In the genomic region with DNA sequence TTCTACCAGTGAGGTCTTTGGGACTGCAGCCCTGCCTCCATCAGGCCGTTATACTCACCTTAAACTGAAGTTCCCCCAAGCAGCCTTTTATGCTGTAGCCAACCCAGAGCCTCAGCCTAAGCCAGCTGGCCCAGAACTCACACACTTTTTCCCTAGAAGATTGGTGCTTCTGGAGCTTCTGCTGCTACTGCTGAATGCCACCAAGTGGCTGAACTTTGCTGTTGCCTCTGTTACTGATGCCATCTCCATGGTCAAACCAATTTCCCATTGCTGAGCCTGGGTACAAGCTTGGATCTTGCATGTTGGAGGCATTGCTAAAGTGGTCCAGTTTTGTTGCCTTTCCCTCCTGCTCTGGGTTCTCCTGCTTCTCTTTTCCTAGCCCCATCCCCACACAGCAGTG, we compare ENCODE assay signal across 22 cellular contexts. TPM values are rescaled to one million over a fixed set of nuclear protein-coding genes. Genes with fewer than 3 reads are reported as not detected.
DNase-seq lines count a peak whose midpoint lies in the region; ATAC-seq, FAIRE-seq and TF ChIP-seq lines count a peak whose summit lies in the region.
"Had no signal": no experiment of that assay in that cellular context is flagged by ENCODE, and none has a peak within 500 bp of the region (broad histone marks: within the 10 kb centered on the region; RNA-seq: fewer than 3 reads in every experiment).

No MANE protein-coding gene starts in this region.

- H3K18ac ChIP-seq in IMR-90 (ENCODE audit: low read depth, low read length): no peak overlapping the region

- 0 out of 2 replicates have a peak, but pooled peaks have one; percentile 27 for TF ChIP-seq RAD21 in IMR-90 (IDR thresholded peaks at IDR 0.05; ENCODE audit: low read length)

- dilution Hi-C loops in IMR-90 (cut with HindIII; ENCODE audit: low sequenced_read_pairs, unreplicated experiment): no loop called here

- POLR2A ChIA-PET in IMR-90 (lab: Charles Lee; ENCODE audit: unreplicated experiment): no interaction called here

- no peak overlapping the region for H2AK9ac ChIP-seq in IMR-90 (replicated peaks; ENCODE audit: low read depth, low read length, poor library complexity)

- FAIRE-seq in frontal cortex (lab: Jason Lieb, UNC): no peak
- FAIRE-seq: urothelium cell line had no signal

- intact Hi-C loops in IMR-90 (cut with micrococcal nuclease) (no loop called here), ascending aorta (cut with DNase I) (loop anchor here (5.0 kb wide), 1 partner anchor 348 kb away; no protein-coding TSS in a partner anchor)

- in situ Hi-C loops in IMR-90 (cut with MboI; ENCODE audit: low sequenced_read_pairs): no loop called here
- in situ Hi-C loops in astrocyte of the cerebellum (cut with HindIII; ENCODE audit: low sequenced_read_pairs): no loop called here

- no peak overlapping the region for H3K56ac ChIP-seq in IMR-90 (ENCODE audit: extremely low read depth, insufficient read depth, low read length)

- H2AFZ ChIP-seq in IMR-90 (replicated peaks; ENCODE audit: low read length, poor library complexity): no peak overlapping the region

- H3K27me3 Mint-ChIP-seq in activated naive CD8-positive, alpha-beta T cell treated with anti-CD3 and anti-CD28 coated beads, Interleukin-2, amount 50 U/mL, for 24 hours: peaks cover 27% of the 10 kb centered on the region

- no CpG with 5 or more reads among the region's 1 CpG for WGBS in IMR-90 (ENCODE audit: extremely low coverage in 2 of 2, insufficient read length in 1 of 2), 2 experiments
- 59% methylated on average over 1 of the region's 1 CpG for WGBS in suprapubic skin

- H4K20me1 ChIP-seq in IMR-90 (ENCODE audit: insufficient read depth, low read length): no peaks in the 10 kb centered on the region

- H3K9me1 ChIP-seq in IMR-90 (ENCODE audit: insufficient read depth, low read length): no peaks in the 10 kb centered on the region

- H2BK15ac ChIP-seq in IMR-90 (ENCODE audit: low read depth, low read length): no peak overlapping the region

- H3K9me3 Mint-ChIP-seq in activated naive CD8-positive, alpha-beta T cell treated with anti-CD3 and anti-CD28 coated beads, Interleukin-2, amount 50 U/mL, for 24 hours: peaks cover 4% of the 10 kb centered on the region
- H3K9me3 Mint-ChIP-seq: stimulated activated naive CD8-positive, alpha-beta T cell treated with anti-CD3 and anti-CD28 coated beads, Interleukin-15, amount 100 ng/mL, for 72 hours had no signal

- TF ChIP-seq EP300 in suprapubic skin (IDR thresholded peaks at IDR 0.05): no peak

- ATAC-seq in IMR-90 (ENCODE audit: low read depth): no peak
- ATAC-seq in activated naive CD8-positive, alpha-beta T cell treated with anti-CD3 and anti-CD28 coated beads, Interleukin-2, amount 50 U/mL, for 24 hours: no peak
- ATAC-seq: esophagus mucosa; stimulated activated naive CD8-positive, alpha-beta T cell treated with anti-CD3 and anti-CD28 coated beads, Interleukin-15, amount 100 ng/mL, for 72 hours had no signal

- BruUV-seq in IMR-90 (replicated peaks; lab: Mats Ljungman, UMichigan): no TSS peak

- no peak overlapping the region for H3K4me3 Mint-ChIP-seq in activated naive CD8-positive, alpha-beta T cell treated with anti-CD3 and anti-CD28 coated beads, Interleukin-2, amount 50 U/mL, for 24 hours
- H3K4me3 Mint-ChIP-seq: IgD-negative memory B cell; stimulated activated naive CD8-positive, alpha-beta T cell treated with anti-CD3 and anti-CD28 coated beads, Interleukin-15, amount 100 ng/mL, for 72 hours had no signal

- no peaks in the 10 kb centered on the region for H3K9me3 ChIP-seq in IMR-90 (ENCODE audit: control insufficient read depth, insufficient read depth, low read length)
- no peaks in the 10 kb centered on the region for H3K9me3 ChIP-seq in suprapubic skin
- no peaks in the 10 kb centered on the region for H3K9me3 ChIP-seq in ascending aorta

- H2BK120ac ChIP-seq in IMR-90 (ENCODE audit: low read depth, low read length): no peak overlapping the region

- DNase-seq in AG09309 (ENCODE audit: low read depth): no peak
- no peak for DNase-seq in IMR-90
- DNase-seq in astrocyte of the cerebellum (ENCODE audit: low read depth): no peak
- DNase-seq in fibroblast of villous mesenchyme (ENCODE audit: low read depth): no peak
- DNase-seq in suprapubic skin (ENCODE audit: low spot score in 2 of 2): no peak
- no peak for DNase-seq in activated naive CD8-positive, alpha-beta T cell treated with anti-CD3 and anti-CD28 coated beads, Interleukin-2, amount 50 U/mL, for 24 hours
- DNase-seq in frontal cortex (ENCODE audit: low spot score in 2 of 2): no peak
- no peak for DNase-seq in ascending aorta (ENCODE audit: low spot score in 2 of 2)
- DNase-seq: activated CD4-positive, CD25-positive, alpha-beta regulatory T cell treated with anti-CD3 and anti-CD28 coated beads, Interleukin-2, amount 50 U/mL, for 72 hours; activated effector memory CD4-positive, alpha-beta T cell treated with Interleukin-2 at 50 U/mL for 16 hours; AML-193; amygdala; midbrain; NCI-H1105; NCI-H2171; retina; SHP77 treated with DMSO at 0.1 percent for 48 hours; stimulated activated naive CD8-positive, alpha-beta T cell treated with anti-CD3 and anti-CD28 coated beads, Interleukin-15, amount 100 ng/mL, for 72 hours; T-helper 2 cell had no signal

- H3K27me3 ChIP-seq in IMR-90 (ENCODE audit: control insufficient read depth, insufficient read depth, low read length) (peaks cover 20% of the 10 kb centered on the region), suprapubic skin (peaks cover 38% of the 10 kb centered on the region), ascending aorta (no peaks in the 10 kb centered on the region)

- H3K4me3 ChIP-seq in AG09309 (ENCODE audit: control insufficient read depth, low read depth, low read length): no peak overlapping the region
- H3K4me3 ChIP-seq in IMR-90 (ENCODE audit: insufficient read depth, low read depth, low read length): no peak overlapping the region
- no peak overlapping the region for H3K4me3 ChIP-seq in astrocyte of the cerebellum (ENCODE audit: low read depth, low read length)
- H3K4me3 ChIP-seq in fibroblast of villous mesenchyme (ENCODE audit: low read depth, low read length): no peak overlapping the region
- H3K4me3 ChIP-seq in suprapubic skin: no peak overlapping the region
- no peak overlapping the region for H3K4me3 ChIP-seq in ascending aorta

- H2BK20ac ChIP-seq in IMR-90 (ENCODE audit: low read depth, low read length): no peak overlapping the region

- TF ChIP-seq CTCF in AG09309 (IDR thresholded peaks at IDR 0.05; ENCODE audit: control insufficient read depth, insufficient read depth, low read depth, low read length, missing control alignments) (peak; percentile 28), IMR-90 (conservative IDR thresholded peaks at IDR 0.05; ENCODE audit: low read depth, low read length) (no peak), astrocyte of the cerebellum (IDR thresholded peaks at IDR 0.05; ENCODE audit: low read depth, low read length, missing control alignments) (peak; percentile 26), fibroblast of villous mesenchyme (IDR thresholded peaks at IDR 0.05; ENCODE audit: insufficient read depth, low read depth, low read length) (peak; percentile 31), suprapubic skin (IDR thresholded peaks at IDR 0.05) (no peak), ascending aorta (IDR thresholded peaks at IDR 0.05) (peak in 1 of 3 experiments; percentile 12)

- H3K4me2 ChIP-seq in IMR-90 (ENCODE audit: low read depth, low read length): no peak overlapping the region

- no peak overlapping the region for H4K91ac ChIP-seq in IMR-90 (ENCODE audit: insufficient read depth, low read depth, low read length)

- H3K27ac ChIP-seq in IMR-90 (ENCODE audit: insufficient read depth, low read length): no peak overlapping the region
- no peak overlapping the region for H3K27ac ChIP-seq in suprapubic skin
- no peak overlapping the region for H3K27ac ChIP-seq in ascending aorta

- no peak overlapping the region for H2BK5ac ChIP-seq in IMR-90 (ENCODE audit: low read depth, low read length, poor library complexity, severe bottlenecking)

- H4K5ac ChIP-seq in IMR-90 (ENCODE audit: low read depth, low read length): no peak overlapping the region

- H3K27ac Mint-ChIP-seq in activated naive CD8-positive, alpha-beta T cell treated with anti-CD3 and anti-CD28 coated beads, Interleukin-2, amount 50 U/mL, for 24 hours: no peak overlapping the region
- H3K27ac Mint-ChIP-seq: IgD-negative memory B cell; stimulated activated naive CD8-positive, alpha-beta T cell treated with anti-CD3 and anti-CD28 coated beads, Interleukin-15, amount 100 ng/mL, for 72 hours had no signal

- H3K14ac ChIP-seq in IMR-90 (replicated peaks; ENCODE audit: low read depth, low read length): no peak overlapping the region

- H3K23ac ChIP-seq in IMR-90 (ENCODE audit: low read depth, low read length): no peak overlapping the region

- no peak overlapping the region for H2AK5ac ChIP-seq in IMR-90 (ENCODE audit: low read depth, low read length)

- H3K36me3 Mint-ChIP-seq in activated naive CD8-positive, alpha-beta T cell treated with anti-CD3 and anti-CD28 coated beads, Interleukin-2, amount 50 U/mL, for 24 hours (ENCODE audit: low read depth): no peaks in the 10 kb centered on the region
- H3K36me3 Mint-ChIP-seq: IgD-negative memory B cell had no signal

- H3K36me3 ChIP-seq in IMR-90 (ENCODE audit: control insufficient read depth, insufficient read depth, low read length): no peaks in the 10 kb centered on the region
- H3K36me3 ChIP-seq in suprapubic skin: no peaks in the 10 kb centered on the region
- H3K36me3 ChIP-seq in ascending aorta: no peaks in the 10 kb centered on the region

- H3K4me1 ChIP-seq in IMR-90 (ENCODE audit: control insufficient read depth, insufficient read depth, low read length) (no peaks in the 10 kb centered on the region), suprapubic skin (peaks cover 7% of the 10 kb centered on the region), ascending aorta (no peaks in the 10 kb centered on the region)

- CTCF ChIA-PET in IMR-90 (lab: Yijun Ruan, JAX): interaction anchor here (0.5 kb wide), 1 partner anchor 1758 kb away, joined by 4 read pairs; no protein-coding TSS in a partner anchor

- H3K9ac ChIP-seq in IMR-90 (ENCODE audit: low read depth, low read length): no peak overlapping the region

- H3K79me1 ChIP-seq in IMR-90 (ENCODE audit: low read depth in 1 of 2, low read length in 2 of 2): no peaks in the 10 kb centered on the region

- no peak overlapping the region for H3K4ac ChIP-seq in IMR-90 (ENCODE audit: low read depth, low read length)

- TF ChIP-seq POLR2A in IMR-90 (IDR thresholded peaks at IDR 0.05; ENCODE audit: low read depth, low read length): no peak
- TF ChIP-seq POLR2A in suprapubic skin (IDR thresholded peaks at IDR 0.05): no peak

- H3K4me1 Mint-ChIP-seq in activated naive CD8-positive, alpha-beta T cell treated with anti-CD3 and anti-CD28 coated beads, Interleukin-2, amount 50 U/mL, for 24 hours: no peaks in the 10 kb centered on the region
- H3K4me1 Mint-ChIP-seq: IgD-negative memory B cell had no signal

- no peak overlapping the region for H4K8ac ChIP-seq in IMR-90 (ENCODE audit: low read depth in 2 of 2, low read length in 2 of 2)

RNA-seq across cellular contexts. Expression of a gene that starts 15.0 kb away (rescaled TPM):
- total RNA-seq in IMR-90 (2012; rRNA removed): 0.83 and 1.3 TPM in 2 replicates
- polyA plus RNA-seq in IMR-90 (2012; rRNA removed): 0.86 and 1.3 TPM in 2 replicates
- polyA plus RNA-seq in IMR-90 (2012; cell fraction: cytosol; rRNA removed): 0.08 and 0.67 TPM in 2 replicates
- 1.3 and 2.4 TPM in 2 replicates for polyA plus RNA-seq in IMR-90 (2012; cell fraction: nucleus; rRNA removed; ENCODE audit: low replicate concordance)
- total RNA-seq in fibroblast of villous mesenchyme: 3.0 and 6.8 TPM in 2 replicates
- total RNA-seq in suprapubic skin: 1 to 10 TPM in 3 of 4 donors, under 1 TPM in 1; 0.62 to 4.2 (median 2.7) TPM
- 6.5 TPM for total RNA-seq in frontal cortex
- 81.0 TPM for total RNA-seq in ascending aorta
- polyA plus RNA-seq: IgD-negative memory B cell had no signal

Comparison
In these comparisons a context has a peak if more than half of its experiments do, and no peak if none do; other contexts are left out.
1. CTCF ChIP-seq: peak in AG09309 (single experiment), astrocyte of the cerebellum (single experiment) and fibroblast of villous mesenchyme (single experiment); none in IMR-90 (single experiment) and suprapubic skin (0 of 2).
2. RNA of a gene that starts 15.0 kb away (total RNA-seq): 81.0 TPM in ascending aorta (single experiment); 6.5 TPM in frontal cortex (single experiment), 0.62 to 4.2 TPM in suprapubic skin, 3.0 to 6.8 TPM in fibroblast of villous mesenchyme and 0.83 to 1.3 TPM in IMR-90; every median in the first group is over 10 times any median in the second.